8 cellular contexts compared by ENCODE assay signal in genomic region chr9:121213136-121213806, GRCh38. TPM values are rescaled to one million over a fixed set of nuclear protein-coding genes. Genes with fewer than 3 reads are reported as not detected.
DNase-seq lines count a peak whose midpoint lies in the region; ATAC-seq and TF ChIP-seq lines count a peak whose summit lies in the region.

No MANE protein-coding gene starts in this region.

- no peak for TF ChIP-seq EP300 in sigmoid colon (IDR thresholded peaks at IDR 0.05)

- H3K4me1 ChIP-seq in sigmoid colon: peaks cover 0 to 7% (median 5%) of the 10 kb centered on the region in 4 donors

- H3K27me3 ChIP-seq in sigmoid colon: no peaks in the 10 kb centered on the region

- ATAC-seq in GM19397 (IDR thresholded peaks at IDR 0.05; ENCODE audit: unreplicated experiment): peak; percentile 52
- ATAC-seq in HG03159 (IDR thresholded peaks at IDR 0.05; ENCODE audit: unreplicated experiment): no peak

- H3K9me3 ChIP-seq in sigmoid colon: no peaks in the 10 kb centered on the region

- 22 to 24% methylated on average over 9 of the region's 9 CpGs for WGBS in sigmoid colon, 2 donors

- no peak for TF ChIP-seq POLR2A in sigmoid colon (IDR thresholded peaks at IDR 0.05)

- no peak overlapping the region for H3K4me3 ChIP-seq in sigmoid colon

- peak overlapping the region; percentile 35 to 64 (median 62) for H3K27ac ChIP-seq in sigmoid colon

- H3K36me3 ChIP-seq in sigmoid colon: no peaks in the 10 kb centered on the region

- TF ChIP-seq CTCF in sigmoid colon (IDR thresholded peaks at IDR 0.05): peak; percentile 92 to 97 (median 96)

- DNase-seq in AG08396 (ENCODE audit: low spot score): peak; percentile 87
- DNase-seq in NCI-H2029 (lab: John Stamatoyannopoulos, UW): peak; percentile 83
- DNase-seq in T-helper 9 cell: peak; percentile 54
- DNase-seq in astrocyte of the hippocampus (ENCODE audit: low read depth, low spot score): peak; percentile 94
- DNase-seq in hypothalamus (lab: John Stamatoyannopoulos, UW): peak; percentile 11 to 95 (median 77)
- peak; percentile 96 for DNase-seq in sigmoid colon

- intact Hi-C loops in sigmoid colon (cut with DNase I): loop anchor here (1.0 to 5.0 kb wide), 3 partner anchors 84 to 187 kb away; no protein-coding TSS in a partner anchor

RNA-seq across cellular contexts. Expression of gene RAB14, which starts 11.6 kb away (rescaled TPM):
- total RNA-seq in sigmoid colon: 10 to 100 TPM; 28.2 to 33.2 (median 30.4) TPM
- polyA plus RNA-seq in sigmoid colon: 10 to 100 TPM; 42.6 to 61.7 (median 42.9) TPM

RNA-seq across cellular contexts. Expression of gene GSN, which starts 54.7 kb away (rescaled TPM):
- 1,000 to 10,000 TPM; 1,610 to 2,826 (median 1,919) TPM for total RNA-seq in sigmoid colon
- polyA plus RNA-seq in sigmoid colon: 100 to 1,000 TPM; 333 to 617 (median 497) TPM
